In the genomic region with DNA sequence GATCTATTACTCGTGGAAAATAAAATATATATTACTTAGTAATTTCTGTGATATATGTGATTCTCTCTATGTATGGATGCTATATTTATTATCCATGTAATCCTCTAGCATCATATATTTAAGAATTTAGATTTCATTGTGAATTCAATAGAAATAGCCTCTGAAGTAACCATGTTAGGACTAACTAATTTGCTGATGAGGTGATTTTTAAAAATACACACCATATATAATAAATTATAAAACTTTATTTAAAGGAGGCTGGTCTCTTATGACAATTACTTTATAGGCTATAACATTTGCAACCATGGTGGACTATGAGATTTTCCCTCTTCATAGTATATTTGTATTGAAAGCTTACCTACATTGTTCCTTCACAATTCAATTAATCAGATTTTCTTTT, we compare ENCODE assay signal across 34 cellular contexts.
"Had no signal": no experiment of that assay in that cellular context is flagged by ENCODE, and none has a peak within 500 bp of the region (broad histone marks: within the 10 kb centered on the region; RNA-seq: fewer than 3 reads in every experiment).

No MANE protein-coding gene starts in this region.

- H3K4me3 ChIP-seq: adrenal gland, body of pancreas, breast epithelium had no signal

- H3K9me3 ChIP-seq: adrenal gland, body of pancreas, breast epithelium had no signal

- H3K27me3 ChIP-seq: adrenal gland, body of pancreas, brain microvascular endothelial cell, breast epithelium had no signal

- FAIRE-seq: astrocyte, TTC549 had no signal

- DNase-seq: activated B cell treated with CpG ODN at 0.5 μM for 24 hours; activated CD4-positive, alpha-beta memory T cell treated with anti-CD3 and anti-CD28 coated beads for 36 hours; activated CD4-positive, alpha-beta T cell treated with anti-CD3 and anti-CD28 coated beads for 4 hours; activated CD4-positive, alpha-beta T cell treated with anti-CD3 and anti-CD28 coated beads, Interleukin-2, amount 10 ng/mL, durations not matched to agents 24 days and 14 days; activated CD4-positive, alpha-beta T cell treated with anti-CD3 and anti-CD28 coated beads, Interleukin-2, amount 50 U/mL, for 1 hour; activated CD4-positive, alpha-beta T cell treated with anti-CD3 and anti-CD28 coated beads, Interleukin-2, amount 50 U/mL, for 4 hours; activated CD4-positive, CD25-positive, alpha-beta regulatory T cell treated with anti-CD3 and anti-CD28 coated beads, Interleukin-2, amount 50 U/mL, for 72 hours; activated CD8-positive, alpha-beta memory T cell treated with anti-CD3 and anti-CD28 coated beads, Interleukin-2, amount 50 U/mL, for 4 hours; activated CD8-positive, alpha-beta T cell treated with anti-CD3 and anti-CD28 coated beads for 36 hours; activated effector memory CD4-positive, alpha-beta T cell treated with anti-CD3 and anti-CD28 coated beads, Interleukin-2, amount 50 U/mL, for 16 hours; activated gamma-delta T cell treated with Interleukin-2 at 50 U/mL for 16 hours; activated naive CD4-positive, alpha-beta T cell; activated naive CD4-positive, alpha-beta T cell treated with anti-CD3 and anti-CD28 coated beads for 36 hours; activated naive CD4-positive, alpha-beta T cell treated with anti-CD3 and anti-CD28 coated beads, Interleukin-2, amount 50 U/mL, for 16 hours; activated naive CD8-positive, alpha-beta T cell treated with anti-CD3 and anti-CD28 coated beads for 36 hours; activated T-cell treated with anti-CD3 and anti-CD28 coated beads for 4 hours; activated T-cell treated with anti-CD3 and anti-CD28 coated beads, Interleukin-2, amount 50 U/mL, for 1 hour; activated T-cell treated with anti-CD3 and anti-CD28 coated beads, Interleukin-2, amount 50 U/mL, for 4 hours; activated T-cell treated with anti-CD3 and anti-CD28 coated beads, Interleukin-2, amount 50 U/mL, for 72 hours; adrenal gland; amniotic stem cell; aorta; body of pancreas; brain microvascular endothelial cell; central memory CD4-positive, alpha-beta T cell; T-cell; T-helper 2 cell; T-helper 9 cell had no signal

- H3K4me1 ChIP-seq: adrenal gland, body of pancreas, breast epithelium had no signal

- H3K27ac ChIP-seq: adrenal gland, body of pancreas, brain microvascular endothelial cell, breast epithelium, VCaP had no signal

- ATAC-seq: activated CD8-positive, alpha-beta T cell treated with anti-CD3 and anti-CD28 coated beads for 36 hours; activated naive CD4-positive, alpha-beta T cell treated with anti-CD3 and anti-CD28 coated beads, Interleukin-2, amount 50 U/mL, for 72 hours; activated T-cell treated with anti-CD3 and anti-CD28 coated beads, Interleukin-2, amount 50 U/mL, for 4 hours; activated T-cell treated with anti-CD3 and anti-CD28 coated beads, Interleukin-2, amount 50 U/mL, for 72 hours; activated T-helper 17 cell treated with anti-CD3 and anti-CD28 coated beads, Interleukin-2, amount 50 U/mL, for 72 hours; body of pancreas; T-cell had no signal

- H3K36me3 ChIP-seq: adrenal gland, brain microvascular endothelial cell, breast epithelium had no signal
